Comparison of ENCODE assay signal across 19 cellular contexts in genomic region chr10:35770817-35771355, GRCh38.
DNase-seq lines count a peak whose midpoint lies in the region; ATAC-seq and TF ChIP-seq lines count a peak whose summit lies in the region.
"Had no signal": no experiment of that assay in that cellular context is flagged by ENCODE, and none has a peak within 500 bp of the region (broad histone marks: within the 10 kb centered on the region; RNA-seq: fewer than 3 reads in every experiment).

No MANE protein-coding gene starts in this region.

- no peak overlapping the region for H2BK120ac ChIP-seq in neuronal stem cell (ENCODE audit: low read depth, low read length)

- peaks cover 68% of the 10 kb centered on the region for H3K4me1 ChIP-seq in Caco-2
- peaks cover 0 to 9% of the 10 kb centered on the region in 2 donors for H3K4me1 ChIP-seq in neuronal stem cell (ENCODE audit: control insufficient read depth in 2 of 2, insufficient read depth in 1 of 2, low read depth in 1 of 2, low read length in 2 of 2)
- H3K4me1 ChIP-seq: A549 had no signal

- H3K9ac ChIP-seq in neuronal stem cell (ENCODE audit: low read depth, low read length, poor library complexity) = no peak overlapping the region

- H3K27ac Mint-ChIP-seq in Caco-2 (ENCODE audit: unreplicated experiment) = no peak overlapping the region
- no peak overlapping the region for H3K27ac Mint-ChIP-seq in WTC11

- H2AFZ ChIP-seq in neuronal stem cell (ENCODE audit: low read length) = no peak overlapping the region

- no peak overlapping the region for H2BK5ac ChIP-seq in neuronal stem cell (ENCODE audit: low read length)

- H3K27ac ChIP-seq in neuronal stem cell (replicated peaks; ENCODE audit: low read length) = no peak overlapping the region
- H3K27ac ChIP-seq: A549 had no signal

- H3K36me3 Mint-ChIP-seq in Caco-2 (ENCODE audit: insufficient read depth, unreplicated experiment) = no peaks in the 10 kb centered on the region
- no peaks in the 10 kb centered on the region for H3K36me3 Mint-ChIP-seq in WTC11
- H3K36me3 Mint-ChIP-seq: CD14-positive monocyte had no signal

- peak overlapping the region; percentile 22 for H3K4me3 Mint-ChIP-seq in Caco-2 (ENCODE audit: unreplicated experiment)
- H3K4me3 Mint-ChIP-seq in WTC11 = no peak overlapping the region
- H3K4me3 Mint-ChIP-seq: CD14-positive monocyte had no signal

- H2BK15ac ChIP-seq in neuronal stem cell (ENCODE audit: low read length) = no peak overlapping the region

- H3K27me3 ChIP-seq in Caco-2 (replicated peaks; ENCODE audit: control insufficient read depth, insufficient read depth, low read length) (no peaks in the 10 kb centered on the region), neuronal stem cell (ENCODE audit: control insufficient read depth in 3 of 3, insufficient read depth in 3 of 3, low read depth in 1 of 3, low read length in 3 of 3) (no peaks in the 10 kb centered on the region)

- BruUV-seq in Caco-2 (replicated peaks; lab: Mats Ljungman, UMichigan) = no TSS peak

- POLR2A ChIA-PET in Caco-2 (lab: Charles Lee) (interaction anchor here (0.5 kb wide), 1 partner anchor 130 kb away, joined by 4 read pairs; no protein-coding TSS in a partner anchor), WTC11 (lab: Charles Lee) (no interaction called here)

- no peak overlapping the region for H3K4me2 ChIP-seq in neuronal stem cell (ENCODE audit: insufficient read depth, low read length, poor library complexity, severe bottlenecking)
- H3K4me2 ChIP-seq: A549 had no signal

- H3K4me1 Mint-ChIP-seq in Caco-2 (ENCODE audit: low read depth, unreplicated experiment) = peaks cover 35% of the 10 kb centered on the region
- H3K4me1 Mint-ChIP-seq in WTC11 = peaks cover 15% of the 10 kb centered on the region

- TF ChIP-seq CTCF in Caco-2 (IDR thresholded peaks at IDR 0.05; ENCODE audit: insufficient read depth in 1 of 2, low read depth in 1 of 2, low read length in 1 of 2, severe bottlenecking in 1 of 2, unreplicated experiment in 1 of 2) (no peak), WTC11 (IDR thresholded peaks at IDR 0.05) (no peak)

- DNase-seq in Caco-2 = peak; percentile 89 to 94
- DNase-seq in WTC11 (ENCODE audit: low spot score) = no peak
- DNase-seq in islet precursor cell = peak; percentile 68
- no peak for DNase-seq in neuronal stem cell (ENCODE audit: low spot score)
- DNase-seq in OCI-M2 (lab: John Stamatoyannopoulos, UW; ENCODE audit: unreplicated experiment) = no peak
- DNase-seq: Karpas-422, NCI-H1105 treated with DMSO at 0.1 percent for 48 hours, NCI-H187, NCI-H2171 treated with DMSO at 0.1 percent for 48 hours, NCI-H774, SHP77 had no signal

- peak; percentile 82 for ATAC-seq in WTC11
- no peak for ATAC-seq in HG03025 (IDR thresholded peaks at IDR 0.05; ENCODE audit: low FRiP score, unreplicated experiment)
- no peak for ATAC-seq in HG02678 (IDR thresholded peaks at IDR 0.05; ENCODE audit: unreplicated experiment)
- ATAC-seq in HG03039 (IDR thresholded peaks at IDR 0.05; ENCODE audit: unreplicated experiment) = no peak
- ATAC-seq: A549, GM12878, HepG2, Panc1 had no signal

- no peak overlapping the region for H2AK5ac ChIP-seq in neuronal stem cell (ENCODE audit: low read depth, low read length)

- intact Hi-C loops in Caco-2 (cut with micrococcal nuclease; ENCODE audit: unreplicated experiment) = loop anchor here (1.0 to 2.0 kb wide), 3 partner anchors 9 to 86 kb away; no protein-coding TSS in a partner anchor

- H3K23ac ChIP-seq in neuronal stem cell (ENCODE audit: low read depth, low read length, poor library complexity) = no peak overlapping the region

- no peak overlapping the region for H4K8ac ChIP-seq in neuronal stem cell (ENCODE audit: low read depth, low read length)

- H4K91ac ChIP-seq in neuronal stem cell (ENCODE audit: low read depth, low read length, poor library complexity) = no peak overlapping the region

- H3K14ac ChIP-seq in neuronal stem cell (ENCODE audit: low read length) = no peak overlapping the region

- no peaks in the 10 kb centered on the region for H3K27me3 Mint-ChIP-seq in Caco-2 (ENCODE audit: insufficient read depth, unreplicated experiment)
- no peaks in the 10 kb centered on the region for H3K27me3 Mint-ChIP-seq in WTC11 (ENCODE audit: low read depth)

- H3K36me3 ChIP-seq in Caco-2 (ENCODE audit: control insufficient read depth, insufficient read depth, low read length) = no peaks in the 10 kb centered on the region
- H3K36me3 ChIP-seq in neuronal stem cell (replicated peaks in 1 of 2; ENCODE audit: control insufficient read depth in 2 of 2, insufficient read depth in 2 of 2, low read length in 2 of 2) = peaks cover 0 to 1% of the 10 kb centered on the region in 2 donors

- no peak overlapping the region for H3K4ac ChIP-seq in neuronal stem cell (ENCODE audit: low read length)

- H3K9me3 ChIP-seq in Caco-2 (peaks cover 7% of the 10 kb centered on the region; the same call in 1 of the 2 replicates), neuronal stem cell (replicated peaks in 1 of 2; ENCODE audit: control insufficient read depth in 2 of 2, insufficient read depth in 1 of 2, low read depth in 1 of 2, low read length in 2 of 2) (no peaks in the 10 kb centered on the region)

- H3K18ac ChIP-seq in neuronal stem cell (ENCODE audit: low read length) = peak overlapping the region; percentile 70

- WGBS in neuronal stem cell (ENCODE audit: extremely low coverage in 2 of 2, insufficient read length in 2 of 2, insufficient replicate concordance in 1 of 2), 2 donors = no CpG with 5 or more reads among the region's 4 CpGs

- no peaks in the 10 kb centered on the region for H3K79me1 ChIP-seq in neuronal stem cell (ENCODE audit: low read depth, low read length)

- H2BK12ac ChIP-seq in neuronal stem cell (ENCODE audit: low read length) = no peak overlapping the region

- H3K4me3 ChIP-seq in Caco-2 (ENCODE audit: low read depth, low read length) (no peak overlapping the region), neuronal stem cell (ENCODE audit: low read length in 2 of 2) (no peak overlapping the region)
- H3K4me3 ChIP-seq: A549, GM12878 had no signal

- CTCF ChIA-PET in Caco-2 (lab: Charles Lee) (interaction anchor here (0.9 to 1.3 kb wide), 5 partner anchors 10 to 170 kb away, joined by 3 to 15 read pairs (median 4); no protein-coding TSS in a partner anchor), WTC11 (lab: Charles Lee) (interaction anchor here (1.1 to 1.6 kb wide), 4 partner anchors 10 to 145 kb away, joined by 3 to 5 read pairs (median 4); no protein-coding TSS in a partner anchor)

- no peaks in the 10 kb centered on the region for H3K9me3 Mint-ChIP-seq in Caco-2 (ENCODE audit: unreplicated experiment)
- peaks cover 8% of the 10 kb centered on the region for H3K9me3 Mint-ChIP-seq in WTC11

TF ChIP-seq in WTC11, 78 proteins besides CTCF, POLR2A, EP300 and RAD21:
- TF ChIP-seq NR2C2 (CRISPR knock-in tag; IDR thresholded peaks at IDR 0.05) (no peak), FOXP1 (CRISPR knock-in tag; IDR thresholded peaks at IDR 0.05; ENCODE audit: borderline replicate concordance) (no peak), ARID4B (CRISPR knock-in tag; IDR thresholded peaks at IDR 0.05; ENCODE audit: borderline replicate concordance) (no peak)

Comparison
In these comparisons a context has a peak if more than half of its experiments do, and no peak if none do; other contexts are left out.
1. DNase-seq: peak in Caco-2 (2 of 2) and islet precursor cell (single experiment); none in WTC11 (single experiment), neuronal stem cell (single experiment) and OCI-M2 (single experiment).